Comparison of ENCODE assay signal across 5 cellular contexts in the genomic region with DNA sequence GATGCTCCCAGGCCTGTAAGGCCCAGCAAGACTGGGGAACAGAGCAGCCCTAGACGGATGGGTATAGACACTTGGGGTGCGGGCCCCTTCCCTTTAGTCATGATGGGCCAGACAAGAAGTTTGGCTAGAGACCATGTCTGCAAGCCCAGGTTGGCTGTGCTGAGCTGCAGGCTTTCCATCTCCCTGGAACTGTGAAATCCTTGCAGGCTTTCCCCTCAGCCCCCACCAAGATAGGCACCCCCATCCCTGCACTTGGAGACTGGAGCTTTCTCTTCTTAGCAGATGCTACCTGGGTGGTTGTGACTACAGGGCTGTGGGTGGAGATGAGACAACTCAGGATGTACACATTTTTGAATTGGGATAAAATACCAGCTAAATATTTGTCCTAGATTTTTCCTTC.
"Had no signal": no experiment of that assay in that cellular context is flagged by ENCODE, and none has a peak within 500 bp of the region (broad histone marks: within the 10 kb centered on the region; RNA-seq: fewer than 3 reads in every experiment).

No MANE protein-coding gene starts in this region.

- H3K4me3 ChIP-seq: GM23338, K562 had no signal

- ATAC-seq: GM23338, K562 had no signal

- DNase-seq: H9, HCEC 1CT, IMR-90 had no signal
